In the genomic region with DNA sequence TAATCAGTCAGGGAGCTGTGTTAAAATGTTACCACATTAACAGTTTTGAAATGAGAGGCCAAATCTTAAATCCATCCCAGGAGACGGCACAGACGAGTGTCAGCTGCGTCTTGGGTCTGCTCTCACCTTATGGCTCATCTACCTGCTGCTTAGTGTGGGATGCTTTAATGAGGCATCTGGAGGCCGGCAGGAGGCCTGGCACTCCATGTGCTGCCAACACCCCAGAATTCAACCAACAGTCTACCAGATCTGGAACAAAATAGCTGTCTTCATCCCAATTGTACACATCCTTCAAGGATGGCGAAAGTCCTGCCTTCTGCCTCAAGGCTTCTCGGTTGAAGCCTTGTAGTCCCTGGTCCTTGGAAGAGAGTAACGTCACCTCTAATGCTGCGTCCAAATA, we compare ENCODE assay signal across 21 cellular contexts. TPM values are rescaled to one million over a fixed set of nuclear protein-coding genes. Genes with fewer than 3 reads are reported as not detected.
DNase-seq lines count a peak whose midpoint lies in the region; ATAC-seq, FAIRE-seq and TF ChIP-seq lines count a peak whose summit lies in the region.
"Had no signal": no experiment of that assay in that cellular context is flagged by ENCODE, and none has a peak within 500 bp of the region (broad histone marks: within the 10 kb centered on the region; RNA-seq: fewer than 3 reads in every experiment).

No MANE protein-coding gene starts in this region.

- no peaks in the 10 kb centered on the region for H3K9me3 ChIP-seq in right atrium auricular region
- H3K9me3 ChIP-seq: BLaER1, Caco-2 had no signal

- no peak overlapping the region for H3K4me3 ChIP-seq in right atrium auricular region
- H3K4me3 ChIP-seq: BLaER1, GM12878, GM23338 had no signal

- ATAC-seq in GM18907 (IDR thresholded peaks at IDR 0.05; ENCODE audit: unreplicated experiment), result peak; percentile 36
- ATAC-seq: CD8-positive, alpha-beta T cell; GM12878; GM23338; HCT116 had no signal

- no peak overlapping the region for H3K27ac ChIP-seq in right atrium auricular region
- H3K27ac ChIP-seq: BLaER1, C4-2B had no signal

- TF ChIP-seq CTCF in right atrium auricular region (IDR thresholded peaks at IDR 0.05), result no peak

- H3K27me3 ChIP-seq in right atrium auricular region, result no peaks in the 10 kb centered on the region
- H3K27me3 ChIP-seq: BLaER1 had no signal

- FAIRE-seq in GM18507 (lab: Jason Lieb, UNC), result peak; percentile 66
- no peak for FAIRE-seq in RCC 7860 (lab: Jason Lieb, UNC)
- FAIRE-seq: A204.1, GM12878 had no signal

- H3K36me3 ChIP-seq in right atrium auricular region, result no peaks in the 10 kb centered on the region
- H3K36me3 ChIP-seq: BLaER1 had no signal

- peaks cover 0 to 23% of the 10 kb centered on the region in 2 donors for H3K4me1 ChIP-seq in right atrium auricular region
- H3K4me1 ChIP-seq: Caco-2 had no signal

- DNase-seq in GM18507 (ENCODE audit: extremely low spot score, insufficient read length, low read depth), result no peak
- peak; percentile 42 to 70 for DNase-seq in cerebellar nuclear complex (lab: John Stamatoyannopoulos, UW)
- DNase-seq in activated T-cell treated with anti-CD3 and anti-CD28 coated beads, Interleukin-2, amount 50 U/mL, for 48 hours, result no peak
- no peak for DNase-seq in RCC 7860 (ENCODE audit: low spot score)
- no peak for DNase-seq in right atrium auricular region (ENCODE audit: low spot score)
- DNase-seq: Caco-2; CD4-positive, CD25-positive, alpha-beta regulatory T cell; CD8-positive, alpha-beta T cell; DMS153; DND-41; GDM1; H9 had no signal

RNA-seq across cellular contexts. Expression of a gene that starts 12.0 kb away (rescaled TPM):
- not detected for total RNA-seq in right atrium auricular region
- total RNA-seq: B cell; Caco-2; CD4-positive, CD25-positive, alpha-beta regulatory T cell; CD8-positive, alpha-beta T cell; GM12878; GM23338; H4; H9 had no signal

RNA-seq across cellular contexts. Expression of a gene that starts 33.6 kb away (rescaled TPM):
- total RNA-seq in right atrium auricular region, result 10 to 100 TPM; 10.5 to 24.6 TPM

Comparison
In these comparisons a context has a peak if more than half of its experiments do, and no peak if none do; other contexts are left out.
1. DNase-seq: peak in cerebellar nuclear complex (2 of 2); none in GM18507 (single experiment), activated T-cell treated with anti-CD3 and anti-CD28 coated beads, Interleukin-2, amount 50 U/mL, for 48 hours (0 of 2), RCC 7860 (single experiment) and right atrium auricular region (single experiment).